In the genomic region with DNA sequence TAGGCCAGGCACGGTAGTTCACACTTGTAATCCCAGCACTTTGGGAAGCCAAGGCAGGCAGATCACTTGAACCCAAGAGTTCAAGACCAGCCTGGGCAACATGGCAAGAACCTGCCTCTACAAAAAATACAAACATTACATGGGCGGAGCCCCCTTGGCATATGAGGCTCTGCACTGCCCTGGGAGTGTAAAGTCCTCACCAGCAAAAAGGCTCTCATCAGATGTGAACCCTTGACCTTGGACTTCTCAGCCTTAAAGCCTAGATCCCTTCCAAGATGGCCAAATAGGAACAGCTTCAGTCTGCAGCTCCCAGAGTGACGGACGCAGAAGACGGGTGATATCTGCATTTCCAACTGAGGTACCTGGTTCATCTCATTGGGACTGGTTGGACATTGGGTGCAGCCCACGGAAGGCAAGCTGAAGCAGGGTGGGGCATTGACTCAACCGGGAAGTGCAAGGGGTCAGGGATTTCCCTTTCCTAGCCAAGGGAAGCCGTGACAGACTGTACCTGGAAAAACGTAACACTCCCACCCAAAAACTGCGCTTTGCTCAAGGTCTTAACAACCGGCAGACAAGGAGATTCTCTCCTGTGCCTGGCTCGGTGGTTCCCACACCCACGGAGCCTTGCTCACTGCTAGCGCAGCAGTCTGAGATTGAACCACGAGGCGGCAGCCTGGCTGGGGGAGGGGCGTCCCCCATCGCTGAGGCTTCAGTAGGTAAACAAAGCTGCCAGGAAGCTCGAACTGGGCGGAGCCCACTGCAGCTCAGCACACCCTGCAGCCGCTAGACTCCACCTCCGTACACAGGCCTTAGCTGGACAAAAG, we compare ENCODE assay signal across 7 cellular contexts. TPM values are rescaled to one million over a fixed set of nuclear protein-coding genes. Genes with fewer than 3 reads are reported as not detected.
DNase-seq lines count a peak whose midpoint lies in the region; ATAC-seq, FAIRE-seq and TF ChIP-seq lines count a peak whose summit lies in the region.
"Not testable (repeated sequence)": the region's sequence is repeated elsewhere in the genome, so short reads cannot be mapped to it uniquely, and the experiment has no call there.

No MANE protein-coding gene starts in this region.

- not testable (repeated sequence) for H3K36me3 ChIP-seq in HAP-1 (replicated peaks); Panc1 (ENCODE audit: control insufficient read depth, insufficient read depth, low read length); K562 (ENCODE audit: control insufficient read depth, insufficient read depth, low read length); mesenchymal stem cell (ENCODE audit: control insufficient read depth in 1 of 2, insufficient read depth in 2 of 2, low read depth in 1 of 2, low read length in 2 of 2)

- H2AFZ ChIP-seq in K562 (ENCODE audit: low read depth, low read length), result peak overlapping the region; percentile 87
- H2AFZ ChIP-seq in mesenchymal stem cell (ENCODE audit: low read depth, low read length), result not testable (repeated sequence)

- not testable (repeated sequence) for H3K27ac ChIP-seq in Panc1 (ENCODE audit: low read length); mesenchymal stem cell (ENCODE audit: low read length, poor library complexity, severe bottlenecking)
- H3K27ac ChIP-seq in K562 (ENCODE audit: extremely low read depth, low read depth, low read length), result peak overlapping the region; percentile 66

- H3K4me1 ChIP-seq in HAP-1; Panc1 (ENCODE audit: control insufficient read depth, insufficient read depth, low read length); mesenchymal stem cell (ENCODE audit: control insufficient read depth, insufficient read depth, low read depth, low read length): not testable (repeated sequence)
- H3K4me1 ChIP-seq in K562 (replicated peaks in 1 of 2; ENCODE audit: control insufficient read depth in 2 of 2, insufficient read depth in 2 of 2, low read length in 2 of 2), result peaks cover 6 to 10% of the 10 kb centered on the region in 2 experiments

- DNase-seq in HAP-1 (ENCODE audit: low spot score in 2 of 2), result peak; percentile 1 to 36
- DNase-seq in Panc1 (ENCODE audit: low read depth, low spot score); mesenchymal stem cell: not testable (repeated sequence)
- DNase-seq in activated CD4-positive, alpha-beta T cell treated with anti-CD3 and anti-CD28 coated beads for 24 hours (ENCODE audit: low read depth in 2 of 2), result peak; percentile 17 to 20
- DNase-seq in activated T-cell treated with anti-CD3 and anti-CD28 coated beads for 4 hours, result peak; percentile 7
- peak; percentile 88 to 97 (median 89) for DNase-seq in K562 (ENCODE audit: extremely low read depth in 1 of 4, low spot score in 3 of 4)
- DNase-seq in stimulated activated CD4-positive, alpha-beta T cell treated with anti-CD3 and anti-CD28 coated beads, Interleukin-2, amount 100 ng/mL, for 48 hours, result peak; percentile 8 to 21

- H3K79me2 ChIP-seq in K562 (ENCODE audit: control insufficient read depth, insufficient read depth, low read length), result peaks cover 18% of the 10 kb centered on the region

- ATAC-seq in Panc1 (peak; percentile 79), K562 (peak; percentile 100)

- H3K9ac ChIP-seq in K562 (ENCODE audit: insufficient read depth in 1 of 2, low read depth in 2 of 2, low read length in 2 of 2), result peak overlapping the region; percentile 73 to 82
- not testable (repeated sequence) for H3K9ac ChIP-seq in mesenchymal stem cell (ENCODE audit: low read length)

- not testable (repeated sequence) for H3K23ac ChIP-seq in mesenchymal stem cell (ENCODE audit: low read length in 2 of 2)

- TF ChIP-seq CTCF in Panc1 (IDR thresholded peaks at IDR 0.05), result not testable (repeated sequence)
- peak; percentile 50 to 53 (median 50); a peak in 4 of 6 replicates for TF ChIP-seq CTCF in K562 (IDR thresholded peaks at IDR 0.05 in 2 of 3, conservative IDR thresholded peaks at IDR 0.05 in 1 of 3; ENCODE audit: insufficient read depth in 2 of 3, low read depth in 1 of 3, low read length in 3 of 3)

- H3K79me1 ChIP-seq in mesenchymal stem cell (replicated peaks; ENCODE audit: low read length, poor library complexity, severe bottlenecking), result peaks cover 22% of the 10 kb centered on the region

- not testable (repeated sequence) for H2AK5ac ChIP-seq in mesenchymal stem cell (ENCODE audit: low read length, severe bottlenecking)

- not testable (repeated sequence) for BruUV-seq in Panc1 (replicated peaks; lab: Mats Ljungman, UMichigan)
- BruUV-seq in K562 (replicated peaks; lab: Mats Ljungman, UMichigan), result TSS peak; percentile 46

- not testable (repeated sequence) for H2BK5ac ChIP-seq in mesenchymal stem cell (ENCODE audit: low read depth, low read length, poor library complexity, severe bottlenecking)

- in situ Hi-C loops in HAP-1 (cut with MboI; ENCODE audit: low sequenced_read_pairs); Panc1 (cut with HindIII; ENCODE audit: low pct_unique_long_range_greater_than_20kb, low sequenced_read_pairs); K562 (cut with MboI): not testable (repeated sequence)

- peak overlapping the region; percentile 53 for H2BK15ac ChIP-seq in mesenchymal stem cell (ENCODE audit: low read depth, poor library complexity, severe bottlenecking)

- peak; percentile 50 for TF ChIP-seq EP300 in K562 (IDR thresholded peaks at IDR 0.05; ENCODE audit: low read length)

- FAIRE-seq in K562 (lab: Jason Lieb, UNC), result peak; percentile 91

- peak overlapping the region; percentile 81 for H3K4me2 ChIP-seq in K562 (ENCODE audit: insufficient read depth, low read length)
- H3K4me2 ChIP-seq in mesenchymal stem cell (ENCODE audit: low read length, poor library complexity, severe bottlenecking), result not testable (repeated sequence)

- peak; percentile 79 for TF ChIP-seq POLR2A in K562 (conservative IDR thresholded peaks at IDR 0.05)

- POLR2A ChIA-PET in Panc1 (lab: Charles Lee), result not testable (repeated sequence)
- POLR2A ChIA-PET in K562 (lab: Yijun Ruan, JAX), result interaction anchor here (0.7 to 1.7 kb wide), 8 partner anchors 9 to 1047 kb away, joined by 3 to 17 read pairs (median 4); a partner anchor contains a TSS

- not testable (repeated sequence) for H3K18ac ChIP-seq in mesenchymal stem cell (ENCODE audit: low read depth in 1 of 2, low read length in 2 of 2)

- WGBS in K562 (ENCODE audit: insufficient coverage, low coverage, missing lambda C conversion rate), result 17% methylated on average over 22 of the region's 22 CpGs
- 98% methylated on average over 22 of the region's 22 CpGs for WGBS in mesenchymal stem cell

- H2BK120ac ChIP-seq in mesenchymal stem cell (ENCODE audit: low read depth, low read length), result not testable (repeated sequence)

- H3K4ac ChIP-seq in mesenchymal stem cell (ENCODE audit: low read depth in 1 of 2, low read length in 2 of 2), result not testable (repeated sequence)

- not testable (repeated sequence) for H3K4me3 ChIP-seq in HAP-1; mesenchymal stem cell (ENCODE audit: insufficient read depth in 1 of 2, low read depth in 1 of 2, low read length in 2 of 2)
- H3K4me3 ChIP-seq in Panc1 (ENCODE audit: low read depth in 2 of 2, low read length in 2 of 2), result peak overlapping the region; percentile 8 to 37; a peak in 3 of 4 replicates
- peak overlapping the region; percentile 24 for H3K4me3 ChIP-seq in K562

- intact Hi-C loops in Panc1 (cut with micrococcal nuclease; ENCODE audit: unreplicated experiment), result not testable (repeated sequence)
- intact Hi-C loops in K562 (cut with micrococcal nuclease), result loop anchor here (1.0 kb wide), 3 partner anchors 37 to 148 kb away; a partner anchor contains a TSS

- not testable (repeated sequence) for H2BK12ac ChIP-seq in mesenchymal stem cell (ENCODE audit: low read length in 2 of 2)

- H3K9me1 ChIP-seq in K562 (ENCODE audit: control insufficient read depth, insufficient read depth, low read length), result not testable (repeated sequence)

- TF ChIP-seq RAD21 in K562 (CRISPR knock-in tag; conservative IDR thresholded peaks at IDR 0.05 in 1 of 2, IDR thresholded peaks at IDR 0.05 in 1 of 2), result peak; percentile 55 to 63

- not testable (repeated sequence) for H4K20me1 ChIP-seq in K562 (replicated peaks; ENCODE audit: control insufficient read depth, insufficient read depth, low read length)

- H3K14ac ChIP-seq in mesenchymal stem cell (ENCODE audit: low read length in 2 of 2), result not testable (repeated sequence)

- H4K91ac ChIP-seq in mesenchymal stem cell (ENCODE audit: low read length), result not testable (repeated sequence)

- not testable (repeated sequence) for H3K9me3 ChIP-seq in HAP-1; Panc1 (ENCODE audit: control insufficient read depth, insufficient read depth, low read depth, low read length); K562 (replicated peaks; ENCODE audit: control insufficient read depth, insufficient read depth, low read depth, low read length); mesenchymal stem cell (ENCODE audit: control insufficient read depth, low read length)

- CTCF ChIA-PET in Panc1 (lab: Charles Lee); K562 (lab: Yijun Ruan, JAX; ENCODE audit: low intra/inter-chr PET ratio): not testable (repeated sequence)

- H3K27me3 ChIP-seq in HAP-1 (ENCODE audit: low read depth); Panc1 (ENCODE audit: control insufficient read depth, insufficient read depth, low read length); K562 (ENCODE audit: control insufficient read depth in 2 of 2, insufficient read depth in 2 of 2, low read length in 2 of 2); mesenchymal stem cell (ENCODE audit: control insufficient read depth in 1 of 2, insufficient read depth in 1 of 2, low read length in 2 of 2): not testable (repeated sequence)

- H4K8ac ChIP-seq in mesenchymal stem cell (ENCODE audit: low read length), result not testable (repeated sequence)

RNA-seq across cellular contexts. Expression of a gene that starts 49.4 kb away (rescaled TPM):
- total RNA-seq in Panc1 (2021; ENCODE audit: unreplicated experiment), result 30.4 TPM
- polyA plus RNA-seq in Panc1 (2012; ENCODE audit: insufficient read length), result 11.7 TPM
- total RNA-seq in K562 (2011; cell fraction: chromatin; rRNA removed; ENCODE audit: low replicate concordance), result 37.2 and 85.0 TPM in 2 replicates
- 19.2 and 21.7 TPM in 2 replicates for total RNA-seq in K562 (2011; cell fraction: nucleolus; rRNA removed)
- total RNA-seq in K562 (2011; cell fraction: nucleoplasm; rRNA removed), result 36.4 and 46.8 TPM in 2 replicates
- 26.5 and 27.0 TPM in 2 replicates for total RNA-seq in K562 (2014; rRNA removed)
- 36.0 and 36.4 TPM in 2 replicates for total RNA-seq in K562 (2014; rRNA removed; fragmentation: Illumina TruSeq; extraction: Trizol)
- 36.6 and 38.1 TPM in 2 replicates for total RNA-seq in K562 (2015; rRNA removed; fragmentation: Illumina TruSeq; extraction: Trizol)
- 25.6 and 28.9 TPM in 2 replicates for total RNA-seq in K562 (2021)
- 28.0 and 31.8 TPM in 2 replicates for polyA plus RNA-seq in K562 (2011; rRNA removed)
- 16.9 and 21.2 TPM in 2 replicates for polyA plus RNA-seq in K562 (2011; cell fraction: cytosol; rRNA removed)
- polyA plus RNA-seq in K562 (2011; cell fraction: nucleus; rRNA removed), result 15.1 and 18.6 TPM in 2 replicates
- 15.9 and 23.7 TPM in 2 replicates for polyA plus RNA-seq in K562 (2012)
- polyA plus RNA-seq in K562 (2014; fragmentation: Illumina TruSeq; extraction: Trizol), result 21.8 and 24.2 TPM in 2 replicates
- polyA plus RNA-seq in K562 (2014; fragmentation: Nextera tagmentation; extraction: Ambion mirVana), result 1 to 10 TPM; 2.9 to 5.1 TPM
- 13.5 and 19.8 TPM in 2 replicates for polyA plus RNA-seq in K562 (2014; rRNA removed)
- polyA minus RNA-seq in K562 (2011; rRNA and poly(A)+ RNA removed), result 68.1 and 87.9 TPM in 2 replicates
- 33.6 and 38.9 TPM in 2 replicates for polyA minus RNA-seq in K562 (2011; cell fraction: cytosol; rRNA and poly(A)+ RNA removed)
- 35.9 and 61.5 TPM in 2 replicates for polyA minus RNA-seq in K562 (2011; cell fraction: nucleus; rRNA and poly(A)+ RNA removed)
- polyA plus RNA-seq in mesenchymal stem cell (2013, experiment 1 of 2), result 32.4 TPM
- polyA plus RNA-seq in mesenchymal stem cell (2013, experiment 2 of 2), result 29.1 TPM
